Comparison of ENCODE assay signal across 8 cellular contexts in genomic region chr14:55245657-55246268, GRCh38. TPM values are rescaled to one million over a fixed set of nuclear protein-coding genes. Genes with fewer than 3 reads are reported as not detected.
A peak's percentile ranks its signal among the peaks of the same experiment; 100 is the strongest.
DNase-seq lines count a peak whose midpoint lies in the region; ATAC-seq and TF ChIP-seq lines count a peak whose summit lies in the region.

No MANE protein-coding gene starts in this region.

- no peak overlapping the region for H3K4me3 Mint-ChIP-seq in nephron progenitor cell

- intact Hi-C loops in heart left ventricle (cut with DNase I) = loop anchor here in 1 of 10 donors (10.0 kb wide), 1 partner anchor 179 kb away; no protein-coding TSS in a partner anchor
- intact Hi-C loops in left ventricle myocardium superior (cut with micrococcal nuclease) = no loop called here

- no peak overlapping the region for H3K27ac ChIP-seq in heart left ventricle

- no peaks in the 10 kb centered on the region for H3K36me3 Mint-ChIP-seq in nephron progenitor cell (ENCODE audit: low read depth)

- DNase-seq in heart left ventricle (no peak), left ventricle myocardium superior (no peak), NAMALWA (ENCODE audit: low spot score) (peak; percentile 37), cerebellar cortex (ENCODE audit: low spot score) (peak; percentile 27), nephron progenitor cell (no peak), islet precursor cell (no peak)

- no peak overlapping the region for H3K4me3 ChIP-seq in heart left ventricle

- 74 to 87% (median 79%) methylated on average over 4 of the region's 4 CpGs for WGBS in heart left ventricle, 4 donors

- H3K27me3 Mint-ChIP-seq in nephron progenitor cell (ENCODE audit: low read depth, poor library complexity) = peaks cover 62% of the 10 kb centered on the region

- H3K27ac Mint-ChIP-seq in nephron progenitor cell = no peak overlapping the region

- H3K4me1 Mint-ChIP-seq in nephron progenitor cell = peaks cover 10% of the 10 kb centered on the region

- H3K36me3 ChIP-seq in heart left ventricle = no peaks in the 10 kb centered on the region

- no peaks in the 10 kb centered on the region for H3K9me3 ChIP-seq in heart left ventricle

- H3K4me1 ChIP-seq in heart left ventricle = no peaks in the 10 kb centered on the region

- ATAC-seq in heart left ventricle (no peak), left ventricle myocardium superior (no peak), GM18861 (IDR thresholded peaks at IDR 0.05; ENCODE audit: unreplicated experiment) (no peak), HG03045 (IDR thresholded peaks at IDR 0.05; ENCODE audit: unreplicated experiment) (no peak)

- peak; percentile 33 to 66 (median 55) for TF ChIP-seq CTCF in heart left ventricle (IDR thresholded peaks at IDR 0.05)
- TF ChIP-seq CTCF in nephron progenitor cell (IDR thresholded peaks at IDR 0.05) = peak; percentile 49

- TF ChIP-seq POLR2A in heart left ventricle (IDR thresholded peaks at IDR 0.05) = no peak

- no peaks in the 10 kb centered on the region for H3K9me3 Mint-ChIP-seq in nephron progenitor cell

- peaks cover 0 to 6% (median 0%) of the 10 kb centered on the region in 9 donors for H3K27me3 ChIP-seq in heart left ventricle

RNA-seq across cellular contexts. Expression of gene FBXO34, which starts 25.5 kb away (rescaled TPM):
- total RNA-seq in heart left ventricle = 10 to 100 TPM; 17.1 to 33.4 (median 21.1) TPM
- 10 to 100 TPM in 1 of 2 donors, 1 to 10 TPM in 1; 8.0 to 23.6 TPM for polyA plus RNA-seq in heart left ventricle
- total RNA-seq in left ventricle myocardium superior = 27.2 TPM

RNA-seq across cellular contexts. Expression of gene DLGAP5, which starts 54.4 kb away (rescaled TPM):
- 10 to 100 TPM in 1 of 9 donors, under 1 TPM in 6, not detected in 2; 0.12 to 11.1 (median 0.65) TPM for total RNA-seq in heart left ventricle
- under 1 TPM in 1 of 2 donors, not detected in 1; 0.12 TPM for polyA plus RNA-seq in heart left ventricle
- total RNA-seq in left ventricle myocardium superior = 0.35 TPM

Comparison
In these comparisons a context has a peak if more than half of its experiments do, and no peak if none do; other contexts are left out.
1. DNase-seq: peak in NAMALWA (single experiment) and cerebellar cortex (single experiment); none in heart left ventricle (0 of 5), left ventricle myocardium superior (single experiment), nephron progenitor cell (single experiment) and islet precursor cell (single experiment).